15 cellular contexts compared by ENCODE assay signal in genomic region chr2:10634495-10634894, GRCh38.
"Had no signal": no experiment of that assay in that cellular context is flagged by ENCODE, and none has a peak within 500 bp of the region (broad histone marks: within the 10 kb centered on the region; RNA-seq: fewer than 3 reads in every experiment).

No MANE protein-coding gene starts in this region.

- H3K27ac Mint-ChIP-seq: activated naive CD8-positive, alpha-beta T cell treated with anti-CD3 and anti-CD28 coated beads for 36 hours; WTC11 had no signal

- H3K4me3 ChIP-seq: ascending aorta, colonic mucosa, lower lobe of right lung, uterus had no signal

- H3K9me3 ChIP-seq: ascending aorta, colonic mucosa, lower lobe of right lung, uterus had no signal

- H3K4me1 ChIP-seq: ascending aorta, colonic mucosa, lower lobe of right lung, uterus had no signal

- H3K27me3 Mint-ChIP-seq: activated CD4-positive, alpha-beta T cell treated with anti-CD3 and anti-CD28 coated beads, Interleukin-2, amount 10 ng/mL, durations not matched to agents 24 days and 14 days; activated naive CD8-positive, alpha-beta T cell treated with anti-CD3 and anti-CD28 coated beads for 36 hours; naive thymus-derived CD8-positive, alpha-beta T cell; stimulated activated naive CD8-positive, alpha-beta T cell treated with anti-CD3 and anti-CD28 coated beads, Interleukin-15, amount 100 ng/mL, for 72 hours had no signal

- H3K9me3 Mint-ChIP-seq: activated CD4-positive, alpha-beta T cell treated with anti-CD3 and anti-CD28 coated beads, Interleukin-2, amount 10 ng/mL, durations not matched to agents 24 days and 14 days; activated naive CD8-positive, alpha-beta T cell treated with anti-CD3 and anti-CD28 coated beads for 36 hours; naive thymus-derived CD8-positive, alpha-beta T cell; stimulated activated naive CD8-positive, alpha-beta T cell treated with anti-CD3 and anti-CD28 coated beads, Interleukin-15, amount 100 ng/mL, for 72 hours; WTC11 had no signal

- ATAC-seq: lower lobe of right lung; naive thymus-derived CD8-positive, alpha-beta T cell; SK-N-SH treated with all-trans-retinoic acid at 6 μM for 48 hours; stimulated activated naive CD8-positive, alpha-beta T cell treated with anti-CD3 and anti-CD28 coated beads, Interleukin-15, amount 100 ng/mL, for 72 hours; WTC11 had no signal

- H3K4me3 Mint-ChIP-seq: activated CD4-positive, alpha-beta T cell treated with anti-CD3 and anti-CD28 coated beads, Interleukin-2, amount 10 ng/mL, durations not matched to agents 24 days and 14 days; activated naive CD8-positive, alpha-beta T cell treated with anti-CD3 and anti-CD28 coated beads for 36 hours; naive thymus-derived CD8-positive, alpha-beta T cell; stimulated activated naive CD8-positive, alpha-beta T cell treated with anti-CD3 and anti-CD28 coated beads, Interleukin-15, amount 100 ng/mL, for 72 hours; WTC11 had no signal

- DNase-seq: activated CD4-positive, alpha-beta T cell treated with anti-CD3 and anti-CD28 coated beads, Interleukin-2, amount 10 ng/mL, durations not matched to agents 24 days and 14 days; activated gamma-delta T cell treated with Interleukin-2 at 50 U/mL for 16 hours; activated naive CD8-positive, alpha-beta T cell treated with anti-CD3 and anti-CD28 coated beads for 36 hours; colonic mucosa; foreskin melanocyte; kidney; lower lobe of right lung; naive thymus-derived CD8-positive, alpha-beta T cell; stimulated activated CD4-positive, alpha-beta T cell treated with anti-CD3 and anti-CD28 coated beads, Interleukin-4, amount 100 ng/mL, for 1 hour; stimulated activated CD8-positive, alpha-beta memory T cell treated with anti-CD3 and anti-CD28 coated beads, Interleukin-4, amount 100 ng/mL, for 48 hours; stimulated activated naive CD8-positive, alpha-beta T cell treated with anti-CD3 and anti-CD28 coated beads, Interleukin-15, amount 100 ng/mL, for 72 hours; uterus had no signal

- H3K27me3 ChIP-seq: ascending aorta, colonic mucosa, uterus had no signal

- H3K4me1 Mint-ChIP-seq: WTC11 had no signal

- H3K36me3 ChIP-seq: colonic mucosa, uterus had no signal

- H3K27ac ChIP-seq: ascending aorta, colonic mucosa, lower lobe of right lung, uterus had no signal
